ENCODE assay signal across 15 cellular contexts in the genomic region with DNA sequence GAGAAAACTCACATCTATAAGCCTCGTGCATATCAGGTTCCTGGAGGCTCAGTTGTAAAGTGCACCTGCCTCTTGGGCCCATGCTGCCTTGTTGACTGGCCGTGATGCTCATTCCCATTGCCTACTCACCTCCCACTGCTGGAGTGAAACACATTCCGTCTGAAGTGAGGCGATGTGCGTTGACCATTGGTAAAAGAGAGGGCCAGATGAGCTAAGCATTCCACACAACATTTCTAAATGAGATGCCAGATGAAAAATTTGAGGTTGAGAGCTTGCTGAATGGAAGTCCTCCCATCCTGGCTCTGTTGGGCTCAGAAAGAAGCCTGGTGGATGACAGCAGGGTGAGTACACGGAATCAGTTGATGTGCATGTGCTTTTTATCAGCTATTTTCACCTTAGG. TPM values are rescaled to one million over a fixed set of nuclear protein-coding genes. Genes with fewer than 3 reads are reported as not detected.
DNase-seq lines count a peak whose midpoint lies in the region; ATAC-seq, FAIRE-seq and TF ChIP-seq lines count a peak whose summit lies in the region.
"Had no signal": no experiment of that assay in that cellular context is flagged by ENCODE, and none has a peak within 500 bp of the region (broad histone marks: within the 10 kb centered on the region; RNA-seq: fewer than 3 reads in every experiment).

No MANE protein-coding gene starts in this region.

- H3F3A ChIP-seq in Loucy (ENCODE audit: low read depth) = no peaks in the 10 kb centered on the region

- intact Hi-C loops in aorta (cut with DNase I) = no loop called here

- H3K14ac ChIP-seq in neuronal stem cell (ENCODE audit: low read length) = no peak overlapping the region

- H3K9ac ChIP-seq in Loucy (ENCODE audit: low read depth, low read length, poor library complexity, severe bottlenecking) = peak overlapping the region; percentile 46
- H3K9ac ChIP-seq in neuronal stem cell (ENCODE audit: low read depth, low read length, poor library complexity) = no peak overlapping the region

- no peak for ATAC-seq in activated naive CD8-positive, alpha-beta T cell treated with anti-CD3 and anti-CD28 coated beads, Interleukin-2, amount 10 ng/mL, durations not matched to agents 7 days and 5 days (ENCODE audit: low read depth)
- no peak for ATAC-seq in aorta (ENCODE audit: low FRiP score)
- ATAC-seq: CD8-positive, alpha-beta T cell; GM23338 had no signal

- peaks cover 37% of the 10 kb centered on the region for H3K4me1 ChIP-seq in Loucy (ENCODE audit: insufficient read depth, low read length, poor library complexity, severe bottlenecking)
- peaks cover 0 to 4% of the 10 kb centered on the region in 2 donors for H3K4me1 ChIP-seq in neuronal stem cell (ENCODE audit: control insufficient read depth in 2 of 2, insufficient read depth in 1 of 2, low read depth in 1 of 2, low read length in 2 of 2)
- H3K4me1 ChIP-seq in aorta (ENCODE audit: control insufficient read depth in 1 of 2, insufficient read depth in 2 of 2, low read length in 2 of 2) = no peaks in the 10 kb centered on the region
- H3K4me1 ChIP-seq: Caco-2 had no signal

- H3K23ac ChIP-seq in neuronal stem cell (ENCODE audit: low read depth, low read length, poor library complexity) = no peak overlapping the region

- H3K4me3 ChIP-seq in Loucy (ENCODE audit: low read length, poor library complexity, severe bottlenecking) = peak overlapping the region; percentile 47
- H3K4me3 ChIP-seq in bronchial epithelial cell (ENCODE audit: low read depth, low read length) = no peak overlapping the region
- H3K4me3 ChIP-seq in neuronal stem cell (ENCODE audit: low read length in 2 of 2) = no peak overlapping the region
- H3K4me3 ChIP-seq in aorta (ENCODE audit: low read length in 2 of 2) = no peak overlapping the region
- H3K4me3 ChIP-seq: GM23338 had no signal

- H3K18ac ChIP-seq in neuronal stem cell (ENCODE audit: low read length) = no peak overlapping the region

- no peak overlapping the region for H3K4ac ChIP-seq in neuronal stem cell (ENCODE audit: low read length)

- H3K9me3 ChIP-seq in Loucy (ENCODE audit: insufficient read depth, low read depth, low read length) (no peaks in the 10 kb centered on the region; the same call in 1 of the 2 replicates), neuronal stem cell (replicated peaks in 1 of 2; ENCODE audit: control insufficient read depth in 2 of 2, insufficient read depth in 1 of 2, low read depth in 1 of 2, low read length in 2 of 2) (peaks cover 0 to 3% of the 10 kb centered on the region in 2 donors), aorta (ENCODE audit: control insufficient read depth, low read length) (no peaks in the 10 kb centered on the region)

- TF ChIP-seq CTCF in Loucy (conservative IDR thresholded peaks at IDR 0.05; ENCODE audit: low read length) (no peak), bronchial epithelial cell (IDR thresholded peaks at IDR 0.05; ENCODE audit: insufficient read depth, low read length, severe bottlenecking) (no peak)

- H2AFZ ChIP-seq in Loucy (ENCODE audit: low read length) (0 out of 2 replicates have a peak overlapping the region, but pooled peaks have one; percentile 0), neuronal stem cell (ENCODE audit: low read length) (no peak overlapping the region)

- H3K27me3 Mint-ChIP-seq in activated naive CD8-positive, alpha-beta T cell treated with anti-CD3 and anti-CD28 coated beads, Interleukin-2, amount 10 ng/mL, durations not matched to agents 7 days and 5 days = peaks cover 12% of the 10 kb centered on the region
- peaks cover 11% of the 10 kb centered on the region for H3K27me3 Mint-ChIP-seq in activated naive CD8-positive, alpha-beta T cell treated with anti-CD3 and anti-CD28 coated beads for 36 hours

- H2BK15ac ChIP-seq in neuronal stem cell (ENCODE audit: low read length) = no peak overlapping the region

- H3K79me1 ChIP-seq in neuronal stem cell (ENCODE audit: low read depth, low read length) = no peaks in the 10 kb centered on the region

- WGBS in neuronal stem cell (ENCODE audit: extremely low coverage in 2 of 2, insufficient read length in 2 of 2, insufficient replicate concordance in 1 of 2), 2 donors = no CpG with 5 or more reads among the region's 6 CpGs
- WGBS in aorta, 2 donors = 91 to 95% methylated on average over 6 of the region's 6 CpGs

- no peaks in the 10 kb centered on the region for H4K20me1 ChIP-seq in Loucy (ENCODE audit: insufficient read depth, low read length, poor library complexity, severe bottlenecking)

- H3K36me3 ChIP-seq in Loucy (ENCODE audit: insufficient read depth, low read length) = no peaks in the 10 kb centered on the region
- no peaks in the 10 kb centered on the region for H3K36me3 ChIP-seq in bronchial epithelial cell (ENCODE audit: control insufficient read depth, insufficient read depth, low read length)
- no peaks in the 10 kb centered on the region for H3K36me3 ChIP-seq in neuronal stem cell (replicated peaks in 1 of 2; ENCODE audit: control insufficient read depth in 2 of 2, insufficient read depth in 2 of 2, low read length in 2 of 2)
- no peaks in the 10 kb centered on the region for H3K36me3 ChIP-seq in aorta (ENCODE audit: control insufficient read depth in 1 of 2, insufficient read depth in 2 of 2, low read length in 1 of 2)

- no peak overlapping the region for H3K4me3 Mint-ChIP-seq in activated naive CD8-positive, alpha-beta T cell treated with anti-CD3 and anti-CD28 coated beads, Interleukin-2, amount 10 ng/mL, durations not matched to agents 7 days and 5 days
- H3K4me3 Mint-ChIP-seq in activated naive CD8-positive, alpha-beta T cell treated with anti-CD3 and anti-CD28 coated beads for 36 hours = no peak overlapping the region
- H3K4me3 Mint-ChIP-seq: CD8-positive, alpha-beta T cell; GM23338; H9 had no signal

- H3K27ac ChIP-seq in neuronal stem cell (replicated peaks; ENCODE audit: low read length) = no peak overlapping the region
- H3K27ac ChIP-seq in aorta (ENCODE audit: low read depth in 1 of 2, low read length in 2 of 2) = no peak overlapping the region
- H3K27ac ChIP-seq: C4-2B had no signal

- H3K27me3 ChIP-seq in Loucy (ENCODE audit: insufficient read depth, low read length, poor library complexity, severe bottlenecking) (no peaks in the 10 kb centered on the region), bronchial epithelial cell (ENCODE audit: control insufficient read depth, insufficient read depth, low read length) (no peaks in the 10 kb centered on the region), neuronal stem cell (ENCODE audit: control insufficient read depth in 3 of 3, insufficient read depth in 3 of 3, low read depth in 1 of 3, low read length in 3 of 3) (peaks cover 0 to 3% (median 0%) of the 10 kb centered on the region in 3 experiments), aorta (ENCODE audit: control insufficient read depth in 1 of 2, insufficient read depth in 2 of 2, low read length in 1 of 2) (no peaks in the 10 kb centered on the region)

- FAIRE-seq in bronchial epithelial cell (lab: Jason Lieb, UNC) = peak; percentile 36

- no peak overlapping the region for H2AK5ac ChIP-seq in neuronal stem cell (ENCODE audit: low read depth, low read length)

- peaks cover 13% of the 10 kb centered on the region for H3K36me3 Mint-ChIP-seq in activated naive CD8-positive, alpha-beta T cell treated with anti-CD3 and anti-CD28 coated beads, Interleukin-2, amount 10 ng/mL, durations not matched to agents 7 days and 5 days
- H3K36me3 Mint-ChIP-seq in activated naive CD8-positive, alpha-beta T cell treated with anti-CD3 and anti-CD28 coated beads for 36 hours = peaks cover 2% of the 10 kb centered on the region
- H3K36me3 Mint-ChIP-seq: CD8-positive, alpha-beta T cell had no signal

- no peak overlapping the region for H4K8ac ChIP-seq in neuronal stem cell (ENCODE audit: low read depth, low read length)

- no peak for DNase-seq in activated naive CD8-positive, alpha-beta T cell treated with anti-CD3 and anti-CD28 coated beads, Interleukin-2, amount 10 ng/mL, durations not matched to agents 7 days and 5 days
- no peak for DNase-seq in activated naive CD8-positive, alpha-beta T cell treated with anti-CD3 and anti-CD28 coated beads for 36 hours
- DNase-seq in bronchial epithelial cell (ENCODE audit: low read depth) = no peak
- DNase-seq in neuronal stem cell (ENCODE audit: low spot score) = no peak
- no peak for DNase-seq in aorta
- no peak for DNase-seq in COR-L47 (lab: John Stamatoyannopoulos, UW)
- DNase-seq in HT-29 (ENCODE audit: low spot score) = no peak
- DNase-seq: 8988T; Caco-2; CD8-positive, alpha-beta T cell; H9 had no signal

- no peaks in the 10 kb centered on the region for H3K9me2 ChIP-seq in Loucy (replicated peaks; ENCODE audit: low read depth, low read length)

- no peak overlapping the region for H2BK5ac ChIP-seq in neuronal stem cell (ENCODE audit: low read length)

- peak overlapping the region; percentile 85 for H3K27ac Mint-ChIP-seq in activated naive CD8-positive, alpha-beta T cell treated with anti-CD3 and anti-CD28 coated beads, Interleukin-2, amount 10 ng/mL, durations not matched to agents 7 days and 5 days
- no peak overlapping the region for H3K27ac Mint-ChIP-seq in activated naive CD8-positive, alpha-beta T cell treated with anti-CD3 and anti-CD28 coated beads for 36 hours
- H3K27ac Mint-ChIP-seq: CD8-positive, alpha-beta T cell; GM23338; H9 had no signal

- H4K91ac ChIP-seq in neuronal stem cell (ENCODE audit: low read depth, low read length, poor library complexity) = no peak overlapping the region

- H3K79me2 ChIP-seq in Loucy (ENCODE audit: insufficient read depth, low read length) = no peaks in the 10 kb centered on the region

- H3K4me2 ChIP-seq in Loucy (ENCODE audit: low read depth, low read length, poor library complexity, severe bottlenecking) = peak overlapping the region; percentile 54
- H3K4me2 ChIP-seq in neuronal stem cell (ENCODE audit: insufficient read depth, low read length, poor library complexity, severe bottlenecking) = no peak overlapping the region
- H3K4me2 ChIP-seq: GM23338 had no signal

- no peak overlapping the region for H2BK120ac ChIP-seq in neuronal stem cell (ENCODE audit: low read depth, low read length)

- POLR2A ChIA-PET in activated naive CD8-positive, alpha-beta T cell treated with anti-CD3 and anti-CD28 coated beads, Interleukin-2, amount 10 ng/mL, durations not matched to agents 7 days and 5 days (lab: Charles Lee) = no interaction called here

- peaks cover 4% of the 10 kb centered on the region for H3K9me3 Mint-ChIP-seq in activated naive CD8-positive, alpha-beta T cell treated with anti-CD3 and anti-CD28 coated beads, Interleukin-2, amount 10 ng/mL, durations not matched to agents 7 days and 5 days
- H3K9me3 Mint-ChIP-seq in activated naive CD8-positive, alpha-beta T cell treated with anti-CD3 and anti-CD28 coated beads for 36 hours = no peaks in the 10 kb centered on the region
- H3K9me3 Mint-ChIP-seq: CD8-positive, alpha-beta T cell; H9 had no signal

- peaks cover 33% of the 10 kb centered on the region for H3K4me1 Mint-ChIP-seq in activated naive CD8-positive, alpha-beta T cell treated with anti-CD3 and anti-CD28 coated beads, Interleukin-2, amount 10 ng/mL, durations not matched to agents 7 days and 5 days
- peaks cover 10% of the 10 kb centered on the region for H3K4me1 Mint-ChIP-seq in activated naive CD8-positive, alpha-beta T cell treated with anti-CD3 and anti-CD28 coated beads for 36 hours
- H3K4me1 Mint-ChIP-seq: GM23338, H9 had no signal

- H2BK12ac ChIP-seq in neuronal stem cell (ENCODE audit: low read length) = peak overlapping the region; percentile 14

RNA-seq across cellular contexts. Expression of gene ADAMTS15, which starts 8.6 kb away (rescaled TPM):
- total RNA-seq in activated naive CD8-positive, alpha-beta T cell treated with anti-CD3 and anti-CD28 coated beads, Interleukin-2, amount 10 ng/mL, durations not matched to agents 7 days and 5 days = under 1 TPM; 0.08 to 0.11 TPM
- not detected for total RNA-seq in activated naive CD8-positive, alpha-beta T cell treated with anti-CD3 and anti-CD28 coated beads for 36 hours
- total RNA-seq in bronchial epithelial cell = 0.13 and 0.26 TPM in 2 replicates
- polyA plus RNA-seq in neuronal stem cell (2013, experiment 1 of 2) = 0.61 TPM
- polyA plus RNA-seq in neuronal stem cell (2013, experiment 2 of 2) = 0.65 TPM
- total RNA-seq in aorta = 10 to 100 TPM in 1 of 2 donors, 1 to 10 TPM in 1; 8.0 to 16.0 TPM
- 1 to 10 TPM; 1.9 to 4.6 TPM for polyA plus RNA-seq in aorta
- not detected in 2 replicates for total RNA-seq in HT-29 (2014; rRNA removed; shearing (Covaris generic))
- total RNA-seq: CD8-positive, alpha-beta T cell had no signal

RNA-seq across cellular contexts. Expression of gene ADAMTS8, which starts 11.5 kb away (rescaled TPM):
- total RNA-seq in activated naive CD8-positive, alpha-beta T cell treated with anti-CD3 and anti-CD28 coated beads, Interleukin-2, amount 10 ng/mL, durations not matched to agents 7 days and 5 days = not detected
- not detected for total RNA-seq in activated naive CD8-positive, alpha-beta T cell treated with anti-CD3 and anti-CD28 coated beads for 36 hours
- total RNA-seq in bronchial epithelial cell (not detected in 2 replicates), aorta (10 to 100 TPM in 1 of 2 donors, 1 to 10 TPM in 1; 8.7 to 64.9 TPM)
- 0.13 TPM for polyA plus RNA-seq in neuronal stem cell (2013, experiment 1 of 2)
- 0.10 TPM for polyA plus RNA-seq in neuronal stem cell (2013, experiment 2 of 2)
- 1 to 10 TPM; 3.3 to 5.7 TPM for polyA plus RNA-seq in aorta
- total RNA-seq in HT-29 (2014; rRNA removed; shearing (Covaris generic)) = not detected in 2 replicates
- total RNA-seq: Caco-2; CD8-positive, alpha-beta T cell; HT1080 had no signal
